Comparison of ENCODE assay signal across 15 cellular contexts in genomic region chr2:118044103-118044716, GRCh38.
"Had no signal": no experiment of that assay in that cellular context is flagged by ENCODE, and none has a peak within 500 bp of the region (broad histone marks: within the 10 kb centered on the region; RNA-seq: fewer than 3 reads in every experiment).

No MANE protein-coding gene starts in this region.

- H3K27ac Mint-ChIP-seq: mesothelial cell of epicardium, natural killer cell had no signal

- H3K9me3 Mint-ChIP-seq: mesothelial cell of epicardium, natural killer cell, neural crest cell had no signal

- H3K9me3 ChIP-seq: esophagus muscularis mucosa, gastrocnemius medialis, heart right ventricle, upper lobe of left lung, uterus had no signal

- H3K4me3 Mint-ChIP-seq: mesothelial cell of epicardium, natural killer cell, neural crest cell had no signal

- H3K27ac ChIP-seq: esophagus muscularis mucosa, gastrocnemius medialis, heart right ventricle, upper lobe of left lung, uterus had no signal

- H3K36me3 ChIP-seq: esophagus muscularis mucosa, gastrocnemius medialis, heart right ventricle, upper lobe of left lung, uterus had no signal

- DNase-seq: effector memory CD4-positive, alpha-beta T cell; gastrocnemius medialis; heart right ventricle; hypothalamus; kidney glomerular epithelial cell; natural killer cell; posterior cingulate gyrus; small intestine; stimulated activated CD4-positive, alpha-beta T cell treated with anti-CD3 and anti-CD28 coated beads, Interleukin-12 subunit alpha, Interleukin-12 subunit beta, amount 100 ng/mL, for 4 hours; stimulated activated naive CD4-positive, alpha-beta T cell treated with Interleukin-2 at 50 U/mL for 16 hours; upper lobe of left lung; uterus had no signal

- H3K36me3 Mint-ChIP-seq: mesothelial cell of epicardium, natural killer cell had no signal

- ATAC-seq: gastrocnemius medialis, heart right ventricle, natural killer cell had no signal

- H3K27me3 ChIP-seq: gastrocnemius medialis, upper lobe of left lung, uterus had no signal

- H3K4me3 ChIP-seq: esophagus muscularis mucosa, gastrocnemius medialis, heart right ventricle, upper lobe of left lung, uterus had no signal

- H3K4me1 ChIP-seq: gastrocnemius medialis, uterus had no signal

- H3K4me1 Mint-ChIP-seq: natural killer cell, neural crest cell had no signal
